In the genomic region with DNA sequence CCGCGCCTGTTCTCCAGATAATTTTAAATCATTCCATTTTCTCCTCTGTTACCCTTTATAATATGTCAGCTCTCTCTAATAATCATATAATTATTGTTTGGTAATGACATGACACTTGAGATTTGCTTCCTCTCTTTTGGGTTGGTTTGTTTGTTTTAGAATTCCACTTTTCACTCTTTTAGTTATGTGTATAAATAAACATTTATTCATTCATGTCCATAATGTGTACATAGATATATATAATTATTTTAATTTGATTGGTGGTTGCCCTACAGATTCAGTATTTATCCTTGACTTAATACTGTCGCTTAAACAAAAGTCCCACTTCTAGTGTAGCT, we compare ENCODE assay signal across 13 cellular contexts.
DNase-seq lines count a peak whose midpoint lies in the region; ATAC-seq and TF ChIP-seq lines count a peak whose summit lies in the region.
"Had no signal": no experiment of that assay in that cellular context is flagged by ENCODE, and none has a peak within 500 bp of the region (broad histone marks: within the 10 kb centered on the region; RNA-seq: fewer than 3 reads in every experiment).

No MANE protein-coding gene starts in this region.

- no peak overlapping the region for H3K9ac ChIP-seq in iPS-15b (ENCODE audit: low read depth, low read length)

- no peak overlapping the region for H3K27ac Mint-ChIP-seq in stimulated activated naive B cell treated with anti-CD40 and anti-IgM and Interleukin-4, amounts not matched to agents 10 μg/mL and 1 μg/mL and 100 μg/mL, for 72 hours
- H3K27ac Mint-ChIP-seq: activated CD8-positive, alpha-beta T cell treated with anti-CD3 and anti-CD28 coated beads, Interleukin-2, amount 10 ng/mL, durations not matched to agents 7 days and 5 days had no signal

- POLR2A ChIA-PET in HEK293 (lab: Yijun Ruan, JAX): no interaction called here

- H3K4me3 ChIP-seq in HEK293 (ENCODE audit: low read depth, low read length) (peak overlapping the region; percentile 48), WERI-Rb-1 (ENCODE audit: low read depth, low read length) (peak overlapping the region; percentile 55), iPS-15b (ENCODE audit: low read depth, low read length) (peak overlapping the region; percentile 35), skeletal muscle cell (ENCODE audit: low read depth, low read length) (peak overlapping the region; percentile 48), esophagus squamous epithelium (peak overlapping the region in 1 of 4 donors; percentile 60)
- H3K4me3 ChIP-seq: body of pancreas had no signal

- TF ChIP-seq CTCF in HEK293 (tag by site-specific recombination; IDR thresholded peaks at IDR 0.05) (no peak), WERI-Rb-1 (IDR thresholded peaks at IDR 0.05; ENCODE audit: low read depth, low read length) (no peak), esophagus squamous epithelium (IDR thresholded peaks at IDR 0.05) (no peak)

- no peak for DNase-seq in WERI-Rb-1
- DNase-seq in skeletal muscle cell (ENCODE audit: low read depth): no peak
- no peak for DNase-seq in stimulated activated naive CD4-positive, alpha-beta T cell (lab: John Stamatoyannopoulos, UW)
- DNase-seq in stimulated activated naive B cell treated with anti-CD40 and anti-IgM and Interleukin-4, amounts not matched to agents 10 μg/mL and 1 μg/mL and 100 μg/mL, for 72 hours: no peak
- no peak for DNase-seq in esophagus squamous epithelium (lab: John Stamatoyannopoulos, UW)
- DNase-seq: activated CD8-positive, alpha-beta T cell treated with anti-CD3 and anti-CD28 coated beads, Interleukin-2, amount 10 ng/mL, durations not matched to agents 7 days and 5 days; DMS79; foreskin keratinocyte; Karpas-422 had no signal

- H3K27ac ChIP-seq in HEK293 (ENCODE audit: extremely low read depth, low read depth, low read length) (no peak overlapping the region; the same call in 1 of the 2 replicates), WERI-Rb-1 (peak overlapping the region; percentile 63), esophagus squamous epithelium (no peak overlapping the region)
- H3K27ac ChIP-seq: body of pancreas, foreskin keratinocyte, right lobe of liver had no signal

- WGBS in esophagus squamous epithelium, 2 donors: 32 to 52% methylated on average over 3 of the region's 3 CpGs

- H3K9me3 Mint-ChIP-seq in stimulated activated naive B cell treated with anti-CD40 and anti-IgM and Interleukin-4, amounts not matched to agents 10 μg/mL and 1 μg/mL and 100 μg/mL, for 72 hours: no peaks in the 10 kb centered on the region

- H3K4me1 Mint-ChIP-seq in stimulated activated naive B cell treated with anti-CD40 and anti-IgM and Interleukin-4, amounts not matched to agents 10 μg/mL and 1 μg/mL and 100 μg/mL, for 72 hours: no peaks in the 10 kb centered on the region

- H3K27me3 Mint-ChIP-seq in stimulated activated naive B cell treated with anti-CD40 and anti-IgM and Interleukin-4, amounts not matched to agents 10 μg/mL and 1 μg/mL and 100 μg/mL, for 72 hours: peaks cover 29 to 34% of the 10 kb centered on the region in 2 donors

- intact Hi-C loops in esophagus squamous epithelium (cut with DNase I): no loop called here

- CTCF ChIA-PET in HEK293 (lab: Yijun Ruan, JAX): interaction anchor here (0.6 to 2.5 kb wide), 8 partner anchors 10 to 647 kb away, joined by 3 to 17 read pairs (median 4); no protein-coding TSS in a partner anchor

- H3K4me1 ChIP-seq in HEK293 (ENCODE audit: control insufficient read depth, insufficient read depth, low read length) (peaks cover 6% of the 10 kb centered on the region), iPS-15b (ENCODE audit: control insufficient read depth, insufficient read depth, low read length) (no peaks in the 10 kb centered on the region), esophagus squamous epithelium (peaks cover 0 to 11% (median 3%) of the 10 kb centered on the region in 3 donors)
- H3K4me1 ChIP-seq: foreskin keratinocyte had no signal

- H3K9me3 ChIP-seq in HEK293 (ENCODE audit: control insufficient read depth, insufficient read depth, low read depth, low read length) (no peaks in the 10 kb centered on the region), WERI-Rb-1 (ENCODE audit: severe bottlenecking) (peaks cover under 1% of the 10 kb centered on the region), iPS-15b (ENCODE audit: control insufficient read depth, insufficient read depth, low read length) (no peaks in the 10 kb centered on the region), esophagus squamous epithelium (no peaks in the 10 kb centered on the region)
- H3K9me3 ChIP-seq: body of pancreas, right lobe of liver had no signal

- TF ChIP-seq POLR2A in esophagus squamous epithelium (IDR thresholded peaks at IDR 0.05): no peak

- H3K27me3 ChIP-seq in WERI-Rb-1 (ENCODE audit: insufficient read depth, low read depth, severe bottlenecking) (no peaks in the 10 kb centered on the region), iPS-15b (ENCODE audit: control insufficient read depth, insufficient read depth, low read length) (peaks cover 23% of the 10 kb centered on the region), esophagus squamous epithelium (peaks cover 0 to 82% (median 9%) of the 10 kb centered on the region in 4 donors)

- H3K4me3 Mint-ChIP-seq in stimulated activated naive B cell treated with anti-CD40 and anti-IgM and Interleukin-4, amounts not matched to agents 10 μg/mL and 1 μg/mL and 100 μg/mL, for 72 hours: peak overlapping the region in 1 of 2 donors; percentile 41
- H3K4me3 Mint-ChIP-seq: activated CD8-positive, alpha-beta T cell treated with anti-CD3 and anti-CD28 coated beads, Interleukin-2, amount 10 ng/mL, durations not matched to agents 7 days and 5 days had no signal

- H3K36me3 ChIP-seq in HEK293 (ENCODE audit: control insufficient read depth in 2 of 2, insufficient read depth in 1 of 2, low read length in 2 of 2) (no peaks in the 10 kb centered on the region), WERI-Rb-1 (no peaks in the 10 kb centered on the region), iPS-15b (ENCODE audit: control insufficient read depth, insufficient read depth, low read length) (no peaks in the 10 kb centered on the region), esophagus squamous epithelium (no peaks in the 10 kb centered on the region)
- H3K36me3 ChIP-seq: right lobe of liver had no signal

- H3K36me3 Mint-ChIP-seq in stimulated activated naive B cell treated with anti-CD40 and anti-IgM and Interleukin-4, amounts not matched to agents 10 μg/mL and 1 μg/mL and 100 μg/mL, for 72 hours: no peaks in the 10 kb centered on the region

- ATAC-seq in stimulated activated naive B cell treated with anti-CD40 and anti-IgM and Interleukin-4, amounts not matched to agents 10 μg/mL and 1 μg/mL and 100 μg/mL, for 72 hours (replicated peaks): no peak

TF ChIP-seq in HEK293, 187 proteins besides CTCF, POLR2A, EP300 and RAD21:
- peak; percentile 89 for TF ChIP-seq ZNF335 (tag by site-specific recombination; conservative IDR thresholded peaks at IDR 0.05)
- 0 out of 2 replicates have a peak, but pooled peaks have one; percentile 18 for TF ChIP-seq ZNF341 (tag by site-specific recombination; IDR thresholded peaks at IDR 0.05; ENCODE audit: low read depth)
- no peak for TF ChIP-seq TCF7L2 (IDR thresholded peaks at IDR 0.05; ENCODE audit: borderline replicate concordance, low read depth, low read length)
- no peak for TF ChIP-seq ZNF514 (tag by site-specific recombination; IDR thresholded peaks at IDR 0.05)
- no peak for TF ChIP-seq ZNF521 (tag by site-specific recombination; IDR thresholded peaks at IDR 0.05)
- peak; percentile 63 for TF ChIP-seq SP7 (tag by site-specific recombination; IDR thresholded peaks at IDR 0.05)
- TF ChIP-seq, protein P1, sequence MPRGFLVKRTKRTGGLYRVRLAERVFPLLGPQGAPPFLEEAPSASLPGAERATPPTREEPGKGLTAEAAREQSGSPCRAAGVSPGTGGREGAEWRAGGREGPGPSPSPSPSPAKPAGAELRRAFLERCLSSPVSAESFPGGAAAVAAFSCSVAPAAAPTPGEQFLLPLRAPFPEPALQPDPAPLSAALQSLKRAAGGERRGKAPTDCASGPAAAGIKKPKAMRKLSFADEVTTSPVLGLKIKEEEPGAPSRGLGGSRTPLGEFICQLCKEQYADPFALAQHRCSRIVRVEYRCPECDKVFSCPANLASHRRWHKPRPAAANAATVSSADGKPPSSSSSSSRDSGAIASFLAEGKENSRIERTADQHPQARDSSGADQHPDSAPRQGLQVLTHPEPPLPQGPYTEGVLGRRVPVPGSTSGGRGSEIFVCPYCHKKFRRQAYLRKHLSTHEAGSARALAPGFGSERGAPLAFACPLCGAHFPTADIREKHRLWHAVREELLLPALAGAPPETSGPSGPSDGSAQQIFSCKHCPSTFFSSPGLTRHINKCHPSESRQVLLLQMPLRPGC (tag by site-specific recombination; IDR thresholded peaks at IDR 0.05): no peak
- TF ChIP-seq MZF1 (tag by site-specific recombination; IDR thresholded peaks at IDR 0.05; ENCODE audit: borderline replicate concordance): no peak
- TF ChIP-seq ZNF311 (tag by site-specific recombination; IDR thresholded peaks at IDR 0.05; ENCODE audit: borderline replicate concordance): no peak
- no peak for TF ChIP-seq ZNF529 (tag by site-specific recombination; IDR thresholded peaks at IDR 0.05; ENCODE audit: insufficient replicate concordance)
- no peak for TF ChIP-seq ZNF501 (tag by site-specific recombination; IDR thresholded peaks at IDR 0.05)
TF ChIP-seq in HEK293: peak in this region for 3.
